ENCODE assay signal across 15 cellular contexts in the genomic region with DNA sequence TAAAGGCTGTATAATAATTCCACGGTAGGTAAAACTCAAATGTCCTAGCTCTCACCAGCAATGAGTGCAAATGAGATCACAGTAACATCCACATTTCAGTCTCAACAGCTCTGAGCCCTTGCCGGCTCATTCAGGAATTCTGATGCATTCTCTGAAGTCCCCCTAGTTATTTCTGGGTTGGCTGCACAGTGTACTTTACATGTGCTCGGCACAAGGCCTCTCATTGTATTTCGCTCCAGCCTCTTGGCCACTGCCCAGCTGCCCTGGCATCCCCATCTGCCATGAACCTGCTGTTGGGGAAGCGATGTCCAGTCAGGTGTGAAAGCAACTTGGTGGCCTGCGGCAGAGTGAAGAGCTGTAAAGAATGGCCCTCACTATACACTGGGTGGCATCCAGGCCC. TPM values are rescaled to one million over a fixed set of nuclear protein-coding genes. Genes with fewer than 3 reads are reported as not detected.
DNase-seq lines count a peak whose midpoint lies in the region; ATAC-seq lines count a peak whose summit lies in the region.
"Had no signal": no experiment of that assay in that cellular context is flagged by ENCODE, and none has a peak within 500 bp of the region (broad histone marks: within the 10 kb centered on the region; RNA-seq: fewer than 3 reads in every experiment).

No MANE protein-coding gene starts in this region.

- peak; percentile 18 for DNase-seq in NCI-H1694 treated with DMSO at 0.1 percent for 48 hours (lab: John Stamatoyannopoulos, UW)
- no peak for DNase-seq in NCI-H1694 (lab: John Stamatoyannopoulos, UW)
- peak; percentile 72 for DNase-seq in cerebellum (ENCODE audit: low spot score)
- DNase-seq in left lobe of liver (ENCODE audit: low spot score): peak; percentile 62
- no peak for DNase-seq in NOMO-1 treated with dmso at 0.1 percent for 144 hours (lab: John Stamatoyannopoulos, UW; ENCODE audit: unreplicated experiment)
- DNase-seq in Kasumi-1 (lab: John Stamatoyannopoulos, UW): no peak
- no peak for DNase-seq in A172 (ENCODE audit: low spot score)
- DNase-seq: COR-L47, naive B cell, NCI-H1436, NCI-H82, SIG-M5 had no signal

- H3K27ac ChIP-seq in temporal lobe (ENCODE audit: low read depth, low read length): peak overlapping the region; percentile 51
- H3K27ac ChIP-seq: 22Rv1, suprapubic skin had no signal

- ATAC-seq in left lobe of liver: no peak

RNA-seq across cellular contexts. Expression of gene PRCD, which starts 14.3 kb away (rescaled TPM):
- total RNA-seq in cerebellum (5.7 TPM), left lobe of liver (0.15 TPM), temporal lobe (2.0 TPM)
- not detected in 2 replicates for total RNA-seq in A172 (2014; rRNA removed; shearing (Covaris generic))

RNA-seq across cellular contexts. Expression of gene CYGB, which starts 16.6 kb away (rescaled TPM):
- 5.6 TPM for total RNA-seq in cerebellum
- 5.0 TPM for total RNA-seq in left lobe of liver
- total RNA-seq in temporal lobe: 2.0 TPM
- total RNA-seq in A172 (2014; rRNA removed; shearing (Covaris generic)): 0.05 and 1.1 TPM in 2 replicates

RNA-seq across cellular contexts. Expression of gene ST6GALNAC2, which starts 31.5 kb away (rescaled TPM):
- total RNA-seq in cerebellum (0.54 TPM), left lobe of liver (4.0 TPM), temporal lobe (not detected)
- total RNA-seq in A172 (2014; rRNA removed; shearing (Covaris generic)): 5.1 and 6.8 TPM in 2 replicates

RNA-seq across cellular contexts. Expression of gene RHBDF2, which starts 52.9 kb away (rescaled TPM):
- total RNA-seq in cerebellum (2.4 TPM), left lobe of liver (8.9 TPM), temporal lobe (2.7 TPM)
- total RNA-seq in A172 (2014; rRNA removed; shearing (Covaris generic)): 36.2 and 54.9 TPM in 2 replicates

Comparison
In these comparisons a context has a peak if more than half of its experiments do, and no peak if none do; other contexts are left out.
1. DNase-seq: peak in NCI-H1694 treated with DMSO at 0.1 percent for 48 hours (single experiment), cerebellum (single experiment) and left lobe of liver (single experiment); none in NCI-H1694 (single experiment), NOMO-1 treated with dmso at 0.1 percent for 144 hours (single experiment), Kasumi-1 (0 of 2) and A172 (single experiment).